22 cellular contexts compared by ENCODE assay signal in the genomic region with DNA sequence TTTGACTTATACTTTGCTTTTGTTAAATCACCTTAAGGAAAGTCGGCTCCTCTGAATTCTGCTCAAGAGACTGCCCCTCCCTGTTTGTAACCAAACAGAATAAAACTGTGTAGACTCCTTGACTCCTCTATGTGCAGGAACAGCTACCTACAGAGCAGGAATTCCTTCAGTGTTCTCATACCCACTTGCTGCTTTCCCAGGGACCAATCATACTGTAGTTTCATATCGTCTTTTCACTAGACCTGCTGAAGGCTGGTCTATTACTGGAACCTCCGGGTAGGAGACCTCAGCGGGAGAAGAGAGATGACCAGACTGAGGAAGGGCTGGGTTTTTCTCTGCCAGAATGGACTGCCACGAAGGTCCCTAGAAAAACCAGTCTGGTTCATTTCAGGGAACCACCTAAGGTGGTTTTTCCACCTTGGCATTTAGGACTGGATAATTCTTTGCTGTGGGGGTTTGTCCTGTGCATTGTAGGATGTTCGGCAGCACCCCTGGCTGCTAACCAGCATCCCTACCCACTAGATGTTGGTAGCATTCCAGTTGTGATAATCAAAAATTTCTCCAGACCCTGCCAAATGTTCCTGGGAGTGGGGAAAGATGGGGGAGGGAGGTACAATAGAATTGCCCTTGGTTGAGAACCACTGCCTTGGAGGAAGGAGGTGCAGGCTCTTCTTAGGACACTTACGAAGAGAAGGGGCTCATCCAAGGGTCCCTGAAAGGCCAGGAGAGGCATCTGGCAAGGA.
"Had no signal": no experiment of that assay in that cellular context is flagged by ENCODE, and none has a peak within 500 bp of the region (broad histone marks: within the 10 kb centered on the region; RNA-seq: fewer than 3 reads in every experiment).

No MANE protein-coding gene starts in this region.

- ATAC-seq: gastrocnemius medialis; stimulated activated naive B cell treated with anti-CD40 and anti-IgM and Interleukin-4, amounts not matched to agents 10 μg/mL and 1 μg/mL and 100 μg/mL, for 72 hours had no signal

- H3K27ac Mint-ChIP-seq: activated CD4-positive, alpha-beta T cell treated with anti-CD3 and anti-CD28 coated beads, Interleukin-2, amount 10 ng/mL, durations not matched to agents 24 days and 14 days; activated naive CD4-positive, alpha-beta T cell treated with anti-CD3 and anti-CD28 coated beads, Interleukin-2, amount 50 U/mL, for 24 hours; immature natural killer cell; mesothelial cell of epicardium; stimulated activated naive B cell treated with anti-CD40 and anti-IgM and Interleukin-4, amounts not matched to agents 10 μg/mL and 1 μg/mL and 100 μg/mL, for 72 hours had no signal

- H3K9me3 ChIP-seq: ascending aorta, gastrocnemius medialis, spleen, thoracic aorta had no signal

- H3K4me1 ChIP-seq: ascending aorta, gastrocnemius medialis, spleen had no signal

- H3K9me3 Mint-ChIP-seq: activated CD4-positive, alpha-beta T cell treated with anti-CD3 and anti-CD28 coated beads, Interleukin-2, amount 10 ng/mL, durations not matched to agents 24 days and 14 days; activated naive CD4-positive, alpha-beta T cell treated with anti-CD3 and anti-CD28 coated beads, Interleukin-2, amount 50 U/mL, for 24 hours; immature natural killer cell; mesothelial cell of epicardium; stimulated activated naive B cell treated with anti-CD40 and anti-IgM and Interleukin-4, amounts not matched to agents 10 μg/mL and 1 μg/mL and 100 μg/mL, for 72 hours had no signal

- H3K4me3 ChIP-seq: ascending aorta, gastrocnemius medialis, spleen, thoracic aorta had no signal

- H3K4me1 Mint-ChIP-seq: mesothelial cell of epicardium; stimulated activated naive B cell treated with anti-CD40 and anti-IgM and Interleukin-4, amounts not matched to agents 10 μg/mL and 1 μg/mL and 100 μg/mL, for 72 hours had no signal

- H3K27me3 Mint-ChIP-seq: activated CD4-positive, alpha-beta T cell treated with anti-CD3 and anti-CD28 coated beads, Interleukin-2, amount 10 ng/mL, durations not matched to agents 24 days and 14 days; activated naive CD4-positive, alpha-beta T cell treated with anti-CD3 and anti-CD28 coated beads, Interleukin-2, amount 50 U/mL, for 24 hours; stimulated activated naive B cell treated with anti-CD40 and anti-IgM and Interleukin-4, amounts not matched to agents 10 μg/mL and 1 μg/mL and 100 μg/mL, for 72 hours had no signal

- H3K27me3 ChIP-seq: ascending aorta, gastrocnemius medialis, spleen had no signal

- H3K4me3 Mint-ChIP-seq: activated CD4-positive, alpha-beta T cell treated with anti-CD3 and anti-CD28 coated beads, Interleukin-2, amount 10 ng/mL, durations not matched to agents 24 days and 14 days; activated naive CD4-positive, alpha-beta T cell treated with anti-CD3 and anti-CD28 coated beads, Interleukin-2, amount 50 U/mL, for 24 hours; immature natural killer cell; mesothelial cell of epicardium; stimulated activated naive B cell treated with anti-CD40 and anti-IgM and Interleukin-4, amounts not matched to agents 10 μg/mL and 1 μg/mL and 100 μg/mL, for 72 hours had no signal

- DNase-seq: activated CD4-positive, alpha-beta T cell treated with anti-CD3 and anti-CD28 coated beads, Interleukin-2, amount 10 ng/mL, durations not matched to agents 24 days and 14 days; activated CD4-positive, CD25-positive, alpha-beta regulatory T cell; activated CD8-positive, alpha-beta memory T cell treated with anti-CD3 and anti-CD28 coated beads for 24 hours; activated CD8-positive, alpha-beta memory T cell treated with anti-CD3 and anti-CD28 coated beads, Interleukin-2, amount 50 U/mL, for 48 hours; activated gamma-delta T cell; activated T-cell treated with anti-CD3 and anti-CD28 coated beads, Interleukin-2, amount 50 U/mL, for 48 hours; dermis blood vessel endothelial cell; gastrocnemius medialis; head of caudate nucleus; immature natural killer cell; kidney glomerular epithelial cell; occipital lobe; posterior cingulate gyrus; spleen; stimulated activated CD4-positive, alpha-beta T cell treated with anti-CD3 and anti-CD28 coated beads, Interleukin-4, amount 100 ng/mL, for 4 hours; stimulated activated naive B cell treated with anti-CD40 and anti-IgM and Interleukin-4, amounts not matched to agents 10 μg/mL and 1 μg/mL and 100 μg/mL, for 72 hours; SW 1271 had no signal

- H3K27ac ChIP-seq: ascending aorta, epithelial cell of prostate, gastrocnemius medialis, spleen, thoracic aorta had no signal
